27 cellular contexts compared by ENCODE assay signal in the genomic region with DNA sequence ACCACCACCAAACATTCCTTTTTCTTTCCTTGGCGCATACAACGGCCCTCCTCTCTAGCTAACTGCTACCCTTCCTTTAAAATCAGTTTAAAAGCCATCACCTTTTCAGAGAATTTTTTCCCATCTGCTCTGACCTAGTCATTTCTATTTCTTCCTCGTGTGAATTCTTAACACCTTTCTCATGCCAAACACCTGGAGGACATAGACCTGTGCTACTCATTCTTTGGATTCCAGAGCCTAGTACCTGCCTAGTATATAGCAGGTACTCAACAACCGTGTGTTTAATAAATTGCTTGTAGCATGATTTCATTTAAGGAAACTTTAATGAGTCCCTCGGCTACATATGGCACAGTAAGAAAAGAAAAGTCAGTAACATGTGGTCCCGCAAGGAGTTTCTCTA. TPM values are rescaled to one million over a fixed set of nuclear protein-coding genes. Genes with fewer than 3 reads are reported as not detected.
DNase-seq lines count a peak whose midpoint lies in the region; ATAC-seq, FAIRE-seq and TF ChIP-seq lines count a peak whose summit lies in the region.
"Had no signal": no experiment of that assay in that cellular context is flagged by ENCODE, and none has a peak within 500 bp of the region (broad histone marks: within the 10 kb centered on the region; RNA-seq: fewer than 3 reads in every experiment).

No MANE protein-coding gene starts in this region.

- H2AFZ ChIP-seq in astrocyte (ENCODE audit: low read depth, low read length) (no peak overlapping the region), mesenchymal stem cell (ENCODE audit: low read depth, low read length) (no peak overlapping the region), smooth muscle cell (ENCODE audit: low read depth) (no peak overlapping the region)
- H2AFZ ChIP-seq: parathyroid adenoma had no signal

- H3K27ac Mint-ChIP-seq in astrocyte (ENCODE audit: unreplicated experiment): peak overlapping the region; percentile 97
- H3K27ac Mint-ChIP-seq: activated B cell treated with CpG ODN at 0.5 μM for 24 hours; activated CD8-positive, alpha-beta T cell treated with anti-CD3 and anti-CD28 coated beads for 36 hours; CD8-positive, alpha-beta T cell; stimulated activated effector memory CD8-positive, alpha-beta T cell treated with anti-CD3 and anti-CD28 coated beads, Interleukin-12 subunit alpha, Interleukin-12 subunit beta, amount 100 ng/mL, for 72 hours had no signal

- H3K9me3 ChIP-seq in HUES6 (ENCODE audit: control insufficient read depth, insufficient read depth, low read depth, low read length) (no peaks in the 10 kb centered on the region), astrocyte (ENCODE audit: insufficient read depth, low read depth, low read length) (peaks cover 6% of the 10 kb centered on the region), mesenchymal stem cell (ENCODE audit: control insufficient read depth, low read length) (no peaks in the 10 kb centered on the region), smooth muscle cell (replicated peaks; ENCODE audit: low read depth) (no peaks in the 10 kb centered on the region)
- H3K9me3 ChIP-seq: adrenal gland, testis had no signal

- H4K91ac ChIP-seq in mesenchymal stem cell (ENCODE audit: low read length): no peak overlapping the region

- no peak for FAIRE-seq in astrocyte (lab: Jason Lieb, UNC)
- FAIRE-seq: GM12878 had no signal

- peak overlapping the region; percentile 0 for H3K4me3 Mint-ChIP-seq in astrocyte (ENCODE audit: unreplicated experiment)
- H3K4me3 Mint-ChIP-seq: activated B cell treated with CpG ODN at 0.5 μM for 24 hours; activated CD8-positive, alpha-beta T cell treated with anti-CD3 and anti-CD28 coated beads for 36 hours; CD8-positive, alpha-beta T cell; central memory CD8-positive, alpha-beta T cell; stimulated activated effector memory CD8-positive, alpha-beta T cell treated with anti-CD3 and anti-CD28 coated beads, Interleukin-12 subunit alpha, Interleukin-12 subunit beta, amount 100 ng/mL, for 72 hours had no signal

- H3K14ac ChIP-seq in mesenchymal stem cell (ENCODE audit: low read length in 2 of 2): no peak overlapping the region

- H2AK5ac ChIP-seq in mesenchymal stem cell (ENCODE audit: low read length, severe bottlenecking): peak overlapping the region; percentile 62

- peaks cover 30% of the 10 kb centered on the region for H3K4me1 ChIP-seq in HUES6 (ENCODE audit: control insufficient read depth, insufficient read depth, low read length)
- peaks cover 23% of the 10 kb centered on the region for H3K4me1 ChIP-seq in astrocyte (ENCODE audit: insufficient read depth, low read length)
- peaks cover 5% of the 10 kb centered on the region for H3K4me1 ChIP-seq in mesenchymal stem cell (ENCODE audit: control insufficient read depth, insufficient read depth, low read depth, low read length)
- peaks cover 20% of the 10 kb centered on the region for H3K4me1 ChIP-seq in smooth muscle cell (ENCODE audit: low read depth)
- H3K4me1 ChIP-seq: parathyroid adenoma, testis had no signal

- H3K9me3 Mint-ChIP-seq in astrocyte (ENCODE audit: unreplicated experiment): no peaks in the 10 kb centered on the region
- H3K9me3 Mint-ChIP-seq: activated B cell treated with CpG ODN at 0.5 μM for 24 hours; activated CD8-positive, alpha-beta T cell treated with anti-CD3 and anti-CD28 coated beads for 36 hours; CD8-positive, alpha-beta T cell; central memory CD8-positive, alpha-beta T cell; stimulated activated effector memory CD8-positive, alpha-beta T cell treated with anti-CD3 and anti-CD28 coated beads, Interleukin-12 subunit alpha, Interleukin-12 subunit beta, amount 100 ng/mL, for 72 hours had no signal

- H3K79me2 ChIP-seq in astrocyte (ENCODE audit: insufficient read depth, low read length) (peaks cover 40% of the 10 kb centered on the region), smooth muscle cell (ENCODE audit: low read depth) (peaks cover 31% of the 10 kb centered on the region)
- H3K79me2 ChIP-seq: parathyroid adenoma had no signal

- ATAC-seq in HG03469 (IDR thresholded peaks at IDR 0.05; ENCODE audit: unreplicated experiment): no peak
- ATAC-seq: activated CD8-positive, alpha-beta T cell treated with anti-CD3 and anti-CD28 coated beads for 36 hours; CD8-positive, alpha-beta T cell; GM12878; stimulated activated effector memory CD8-positive, alpha-beta T cell treated with anti-CD3 and anti-CD28 coated beads, Interleukin-12 subunit alpha, Interleukin-12 subunit beta, amount 100 ng/mL, for 72 hours had no signal

- no peak overlapping the region for H2BK120ac ChIP-seq in mesenchymal stem cell (ENCODE audit: low read depth, low read length)

- H3K18ac ChIP-seq in mesenchymal stem cell (ENCODE audit: low read depth in 1 of 2, low read length in 2 of 2): no peak overlapping the region

- H3K27me3 ChIP-seq in HUES6 (ENCODE audit: control insufficient read depth, insufficient read depth, low read length): peaks cover 4% of the 10 kb centered on the region; the same call in 1 of the 2 replicates
- no peaks in the 10 kb centered on the region for H3K27me3 ChIP-seq in astrocyte (ENCODE audit: insufficient read depth, low read length)
- peaks cover 0 to 5% of the 10 kb centered on the region in 2 experiments for H3K27me3 ChIP-seq in mesenchymal stem cell (ENCODE audit: control insufficient read depth in 1 of 2, insufficient read depth in 1 of 2, low read length in 2 of 2)
- no peaks in the 10 kb centered on the region for H3K27me3 ChIP-seq in smooth muscle cell (ENCODE audit: low read depth)
- H3K27me3 ChIP-seq: testis had no signal

- peaks cover 20% of the 10 kb centered on the region for H3K36me3 ChIP-seq in HUES6 (ENCODE audit: control insufficient read depth, insufficient read depth, low read length)
- peaks cover 16% of the 10 kb centered on the region for H3K36me3 ChIP-seq in astrocyte (ENCODE audit: insufficient read depth, low read length)
- H3K36me3 ChIP-seq in mesenchymal stem cell (ENCODE audit: control insufficient read depth in 1 of 2, insufficient read depth in 2 of 2, low read depth in 1 of 2, low read length in 2 of 2): peaks cover 0 to 13% of the 10 kb centered on the region in 2 experiments
- no peaks in the 10 kb centered on the region for H3K36me3 ChIP-seq in smooth muscle cell (ENCODE audit: low read depth)
- H3K36me3 ChIP-seq: adrenal gland had no signal

- H3K23ac ChIP-seq in mesenchymal stem cell (ENCODE audit: low read length in 2 of 2): no peak overlapping the region

- H3K36me3 Mint-ChIP-seq in astrocyte (ENCODE audit: low read depth, unreplicated experiment): peaks cover 21% of the 10 kb centered on the region
- H3K36me3 Mint-ChIP-seq: CD8-positive, alpha-beta T cell; naive B cell; stimulated activated effector memory CD8-positive, alpha-beta T cell treated with anti-CD3 and anti-CD28 coated beads, Interleukin-12 subunit alpha, Interleukin-12 subunit beta, amount 100 ng/mL, for 72 hours had no signal

- H4K8ac ChIP-seq in mesenchymal stem cell (ENCODE audit: low read length): no peak overlapping the region

- H2BK15ac ChIP-seq in mesenchymal stem cell (ENCODE audit: low read depth, poor library complexity, severe bottlenecking): no peak overlapping the region

- TF ChIP-seq CTCF in astrocyte (IDR thresholded peaks at IDR 0.05; ENCODE audit: insufficient read depth, low read depth, low read length): no peak
- TF ChIP-seq CTCF in smooth muscle cell (IDR thresholded peaks at IDR 0.05; ENCODE audit: borderline replicate concordance, insufficient read depth, poor library complexity, severe bottlenecking): no peak

- H3K27ac ChIP-seq in HUES6 (ENCODE audit: low read depth, low read length) (no peak overlapping the region), astrocyte (ENCODE audit: low read depth, low read length) (no peak overlapping the region), mesenchymal stem cell (ENCODE audit: low read length, poor library complexity, severe bottlenecking) (peak overlapping the region; percentile 90), smooth muscle cell (ENCODE audit: low read depth) (peak overlapping the region; percentile 80)
- H3K27ac ChIP-seq: parathyroid adenoma had no signal

- DNase-seq in astrocyte (ENCODE audit: low read depth) (no peak), mesenchymal stem cell (no peak), smooth muscle cell (lab: John Stamatoyannopoulos, UW; ENCODE audit: unreplicated experiment) (no peak), NCI-H1092 treated with DMSO at 0.1 percent for 48 hours (lab: John Stamatoyannopoulos, UW) (no peak), epidermal melanocyte (ENCODE audit: insufficient read length, low spot score) (no peak)
- no peak for DNase-seq in activated CD4-positive, alpha-beta T cell treated with anti-CD3 and anti-CD28 coated beads for 48 hours
- DNase-seq: activated B cell treated with CpG ODN at 0.5 μM for 24 hours; activated CD8-positive, alpha-beta T cell treated with anti-CD3 and anti-CD28 coated beads for 36 hours; activated T-cell treated with anti-CD3 and anti-CD28 coated beads, Interleukin-2, amount 50 U/mL, for 1 hour; CD8-positive, alpha-beta T cell; effector CD4-positive, alpha-beta T cell; HCEC 1CT; naive B cell; NCI-H1105 treated with DMSO at 0.1 percent for 48 hours; NCI-H2107; NCI-H510A treated with DMSO at 0.1 percent for 48 hours; NK-92 treated with Interleukin-12 subunit alpha and Interleukin-12 subunit beta, amount 100 ng/mL, for 24 hours; T1000; testis had no signal

- H4K20me1 ChIP-seq in astrocyte (ENCODE audit: insufficient read depth, low read length) (peaks cover 29% of the 10 kb centered on the region), smooth muscle cell (ENCODE audit: low read depth) (peaks cover 30% of the 10 kb centered on the region)

- no peak overlapping the region for H3K4ac ChIP-seq in mesenchymal stem cell (ENCODE audit: low read depth in 1 of 2, low read length in 2 of 2)

- H3K4me1 Mint-ChIP-seq in astrocyte (ENCODE audit: low read depth, unreplicated experiment): peaks cover 39% of the 10 kb centered on the region

- no peaks in the 10 kb centered on the region for H3K79me1 ChIP-seq in mesenchymal stem cell (replicated peaks; ENCODE audit: low read length, poor library complexity, severe bottlenecking)

- H3K4me2 ChIP-seq in astrocyte (ENCODE audit: low read length) (peak overlapping the region; percentile 92), mesenchymal stem cell (ENCODE audit: low read length, poor library complexity, severe bottlenecking) (no peak overlapping the region), smooth muscle cell (peak overlapping the region; percentile 96)

- 87% methylated on average over 6 of the region's 6 CpGs for WGBS in mesenchymal stem cell
- 69% methylated on average over 6 of the region's 6 CpGs for WGBS in smooth muscle cell (ENCODE audit: low lambda C conversion rate)

- H3K9ac ChIP-seq in HUES6 (ENCODE audit: low read length): peak overlapping the region; percentile 99
- peak overlapping the region; percentile 100 for H3K9ac ChIP-seq in astrocyte (ENCODE audit: low read length)
- no peak overlapping the region for H3K9ac ChIP-seq in mesenchymal stem cell (ENCODE audit: low read length)
- H3K9ac ChIP-seq in smooth muscle cell (ENCODE audit: low read depth): no peak overlapping the region
- H3K9ac ChIP-seq: parathyroid adenoma had no signal

- no peaks in the 10 kb centered on the region for H3K27me3 Mint-ChIP-seq in astrocyte (ENCODE audit: low read depth, unreplicated experiment)

- H2BK12ac ChIP-seq in mesenchymal stem cell (ENCODE audit: low read length in 2 of 2): no peak overlapping the region

- H2BK5ac ChIP-seq in mesenchymal stem cell (ENCODE audit: low read depth, low read length, poor library complexity, severe bottlenecking): no peak overlapping the region

- H3F3A ChIP-seq in smooth muscle cell (ENCODE audit: low read depth): peaks cover 32% of the 10 kb centered on the region

- H3K4me3 ChIP-seq in HUES6 (ENCODE audit: low read depth, low read length): no peak overlapping the region
- H3K4me3 ChIP-seq in astrocyte (ENCODE audit: insufficient read depth, low read depth, low read length): no peak overlapping the region
- no peak overlapping the region for H3K4me3 ChIP-seq in mesenchymal stem cell (ENCODE audit: insufficient read depth in 1 of 2, low read depth in 1 of 2, low read length in 2 of 2)
- no peak overlapping the region for H3K4me3 ChIP-seq in smooth muscle cell
- H3K4me3 ChIP-seq: adrenal gland, GM12878, lung had no signal

RNA-seq across cellular contexts. Expression of gene TPM1, which starts 2.0 kb away (rescaled TPM):
- total RNA-seq in astrocyte (2,922 and 3,062 TPM in 2 replicates), smooth muscle cell (1,694 and 1,869 TPM in 2 replicates)
- 825 TPM for polyA plus RNA-seq in mesenchymal stem cell (2013, experiment 1 of 2)
- 826 TPM for polyA plus RNA-seq in mesenchymal stem cell (2013, experiment 2 of 2)
- 1,915 and 2,406 TPM in 2 replicates for polyA plus RNA-seq in smooth muscle cell

Comparison
In these comparisons a context has a peak if more than half of its experiments do, and no peak if none do; other contexts are left out.
1. H3K27ac ChIP-seq: peak in mesenchymal stem cell (single experiment) and smooth muscle cell (single experiment); none in HUES6 (single experiment) and astrocyte (single experiment).
2. H3K9ac ChIP-seq: peak in HUES6 (single experiment) and astrocyte (single experiment); none in mesenchymal stem cell (single experiment) and smooth muscle cell (single experiment).